In the genomic region with DNA sequence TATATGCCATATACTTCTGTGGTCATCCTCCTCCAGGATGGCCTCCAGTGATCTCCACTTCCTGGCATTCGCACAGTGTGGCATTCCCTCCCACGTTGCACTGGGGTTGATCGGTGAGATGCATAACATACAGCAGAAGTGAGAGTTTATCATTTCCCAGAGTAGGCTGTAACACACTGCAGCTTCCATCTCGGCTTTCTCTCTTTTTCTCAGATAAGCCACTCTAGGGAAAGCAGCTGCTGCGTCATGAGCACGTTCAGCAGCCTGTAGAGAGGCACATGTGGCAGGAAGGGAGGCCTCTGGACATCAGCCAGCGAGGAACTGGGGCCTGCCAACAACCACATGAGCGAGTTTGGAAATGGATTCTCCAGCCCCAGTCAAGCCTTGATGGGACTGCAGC, we compare ENCODE assay signal across 9 cellular contexts.
DNase-seq lines count a peak whose midpoint lies in the region; ATAC-seq and TF ChIP-seq lines count a peak whose summit lies in the region.
"Had no signal": no experiment of that assay in that cellular context is flagged by ENCODE, and none has a peak within 500 bp of the region (broad histone marks: within the 10 kb centered on the region; RNA-seq: fewer than 3 reads in every experiment).

No MANE protein-coding gene starts in this region.

- no peak for TF ChIP-seq CTCF in HFF-Myc (IDR thresholded peaks at IDR 0.05; ENCODE audit: low read depth, low read length, missing control alignments)

- H3K4me3 ChIP-seq in HFF-Myc (replicated peaks; ENCODE audit: low read depth, low read length), result no peak overlapping the region

- DNase-seq in HFF-Myc (ENCODE audit: extremely low read depth, low read depth) (peak; percentile 20), SHP77 treated with DMSO at 0.1 percent for 48 hours (lab: John Stamatoyannopoulos, UW) (peak; percentile 63), Right ventricle myocardium inferior (ENCODE audit: missing footprints) (peak; percentile 81), sciatic nerve (ENCODE audit: low spot score) (peak; percentile 64), SIG-M5 treated with dmso at 0.1 percent for 504 hours (lab: John Stamatoyannopoulos, UW; ENCODE audit: unreplicated experiment) (no peak)
- DNase-seq: SIG-M5 had no signal

- intact Hi-C loops in Right ventricle myocardium inferior (cut with DNase I) (no loop called here), sciatic nerve (cut with DNase I) (no loop called here)

- ATAC-seq in Right ventricle myocardium inferior (peak; percentile 82), sciatic nerve (peak; percentile 62), HG03378 (IDR thresholded peaks at IDR 0.05; ENCODE audit: unreplicated experiment) (no peak), HG03139 (IDR thresholded peaks at IDR 0.05; ENCODE audit: unreplicated experiment) (no peak), GM18498 (IDR thresholded peaks at IDR 0.05; ENCODE audit: unreplicated experiment) (no peak)

Comparison
In these comparisons a context has a peak if more than half of its experiments do, and no peak if none do; other contexts are left out.
1. ATAC-seq: peak in Right ventricle myocardium inferior (single experiment) and sciatic nerve (single experiment); none in HG03378 (single experiment), HG03139 (single experiment) and GM18498 (single experiment).